Comparison of ENCODE assay signal across 9 cellular contexts in the genomic region with DNA sequence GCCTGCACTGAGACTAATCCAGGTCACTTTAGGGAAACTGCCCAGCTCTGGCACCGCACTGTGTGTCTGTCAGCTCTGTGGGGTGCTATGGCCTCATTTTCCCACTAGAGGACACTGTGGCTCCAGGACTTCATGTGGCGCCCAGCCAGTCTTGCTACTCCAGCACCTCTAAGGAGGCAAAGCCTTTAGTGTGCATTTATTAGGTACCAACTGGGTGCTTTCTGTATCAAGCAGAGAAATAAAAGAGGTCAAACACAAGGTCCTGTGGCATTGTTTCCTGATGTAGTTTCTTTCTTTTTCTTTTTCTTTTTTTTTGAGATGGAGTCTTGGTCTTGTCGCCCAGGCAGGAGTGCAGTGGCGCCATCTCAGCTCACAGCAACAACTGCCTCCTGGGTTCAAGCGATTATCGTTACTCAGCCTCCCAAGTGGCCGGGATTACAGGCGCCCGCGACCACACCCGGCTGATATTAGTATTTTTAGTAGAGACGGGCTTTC. TPM values are rescaled to one million over a fixed set of nuclear protein-coding genes. Genes with fewer than 3 reads are reported as not detected.
DNase-seq lines count a peak whose midpoint lies in the region; ATAC-seq and TF ChIP-seq lines count a peak whose summit lies in the region.
"Had no signal": no experiment of that assay in that cellular context is flagged by ENCODE, and none has a peak within 500 bp of the region (broad histone marks: within the 10 kb centered on the region; RNA-seq: fewer than 3 reads in every experiment).

No MANE protein-coding gene starts in this region.

- no peak overlapping the region for H3K27ac Mint-ChIP-seq in activated B cell treated with CpG ODN at 0.5 μM for 24 hours
- H3K27ac Mint-ChIP-seq: stimulated activated naive CD8-positive, alpha-beta T cell treated with anti-CD3 and anti-CD28 coated beads, Interleukin-15, Interleukin-2, amounts not matched to agents 100 ng/mL and 50 ng/mL, for 24 hours had no signal

- H3K4me1 Mint-ChIP-seq in activated B cell treated with CpG ODN at 0.5 μM for 24 hours, result peaks cover 4% of the 10 kb centered on the region

- peak; percentile 32 for TF ChIP-seq CTCF in activated B cell treated with CpG ODN at 0.5 μM for 24 hours (IDR thresholded peaks at IDR 0.05)

- H3K27ac ChIP-seq in caudate nucleus (ENCODE audit: low read depth, low read length), result no peak overlapping the region

- ATAC-seq in activated B cell treated with CpG ODN at 0.5 μM for 24 hours (ENCODE audit: low read depth) (peak; percentile 99), HG03442 (IDR thresholded peaks at IDR 0.05; ENCODE audit: unreplicated experiment) (no peak)

- H3K4me3 Mint-ChIP-seq in activated B cell treated with CpG ODN at 0.5 μM for 24 hours, result no peak overlapping the region
- H3K4me3 Mint-ChIP-seq: stimulated activated naive CD8-positive, alpha-beta T cell treated with anti-CD3 and anti-CD28 coated beads, Interleukin-15, Interleukin-2, amounts not matched to agents 100 ng/mL and 50 ng/mL, for 24 hours had no signal

- POLR2A ChIA-PET in activated B cell treated with CpG ODN at 0.5 μM for 24 hours (lab: Charles Lee), result interaction anchor here (1.0 kb wide), 1 partner anchor 66 kb away, joined by 4 read pairs; no protein-coding TSS in a partner anchor

- intact Hi-C loops in activated B cell treated with CpG ODN at 0.5 μM for 24 hours (cut with micrococcal nuclease), result loop anchor here (1.0 kb wide), 6 partner anchors 50 to 356 kb away; partner anchors contain the start of genes PSMD11 and ZNF207

- CTCF ChIA-PET in activated B cell treated with CpG ODN at 0.5 μM for 24 hours (lab: Charles Lee), result interaction anchor here (0.5 to 3.2 kb wide), 10 partner anchors 33 to 504 kb away, joined by 3 to 17 read pairs (median 4); partner anchors contain the start of gene PSMD11

- DNase-seq in AG08395 (ENCODE audit: low spot score), result peak; percentile 86
- peak; percentile 79 for DNase-seq in GM19240 (ENCODE audit: insufficient read length, low spot score)
- DNase-seq in NCI-H2227 treated with DMSO at 0.1 percent for 48 hours (lab: John Stamatoyannopoulos, UW), result peak; percentile 62
- DNase-seq in activated B cell treated with CpG ODN at 0.5 μM for 24 hours, result peak; percentile 58
- peak in 53 of 61 donors; percentile 14 to 92 (median 61) for DNase-seq in caudate nucleus (lab: John Stamatoyannopoulos, UW)
- peak; percentile 67 for DNase-seq in kidney glomerular epithelial cell (lab: John Stamatoyannopoulos, UW)
- DNase-seq in stimulated activated CD4-positive, alpha-beta T cell treated with anti-CD3 and anti-CD28 coated beads, Interleukin-1b, Interleukin-23, amount 100 ng/mL, for 4 hours (ENCODE audit: low read depth in 2 of 2), result peak; percentile 50 to 52

- no peaks in the 10 kb centered on the region for H3K36me3 Mint-ChIP-seq in activated B cell treated with CpG ODN at 0.5 μM for 24 hours (ENCODE audit: low read depth)

- peaks cover 10% of the 10 kb centered on the region for H3K27me3 Mint-ChIP-seq in activated B cell treated with CpG ODN at 0.5 μM for 24 hours

- H3K9me3 Mint-ChIP-seq in activated B cell treated with CpG ODN at 0.5 μM for 24 hours, result no peaks in the 10 kb centered on the region
- H3K9me3 Mint-ChIP-seq: stimulated activated naive CD8-positive, alpha-beta T cell treated with anti-CD3 and anti-CD28 coated beads, Interleukin-15, Interleukin-2, amounts not matched to agents 100 ng/mL and 50 ng/mL, for 24 hours had no signal

RNA-seq across cellular contexts. Expression of gene RHBDL3, which starts 12.5 kb away (rescaled TPM):
- total RNA-seq in activated B cell treated with CpG ODN at 0.5 μM for 24 hours, result 0.10 and 0.20 TPM in 2 replicates
